ENCODE assay signal across 8 cellular contexts in genomic region chr1:94819945-94820746, GRCh38. TPM values are rescaled to one million over a fixed set of nuclear protein-coding genes. Genes with fewer than 3 reads are reported as not detected.
DNase-seq lines count a peak whose midpoint lies in the region; ATAC-seq and TF ChIP-seq lines count a peak whose summit lies in the region.

A gene with protein sequence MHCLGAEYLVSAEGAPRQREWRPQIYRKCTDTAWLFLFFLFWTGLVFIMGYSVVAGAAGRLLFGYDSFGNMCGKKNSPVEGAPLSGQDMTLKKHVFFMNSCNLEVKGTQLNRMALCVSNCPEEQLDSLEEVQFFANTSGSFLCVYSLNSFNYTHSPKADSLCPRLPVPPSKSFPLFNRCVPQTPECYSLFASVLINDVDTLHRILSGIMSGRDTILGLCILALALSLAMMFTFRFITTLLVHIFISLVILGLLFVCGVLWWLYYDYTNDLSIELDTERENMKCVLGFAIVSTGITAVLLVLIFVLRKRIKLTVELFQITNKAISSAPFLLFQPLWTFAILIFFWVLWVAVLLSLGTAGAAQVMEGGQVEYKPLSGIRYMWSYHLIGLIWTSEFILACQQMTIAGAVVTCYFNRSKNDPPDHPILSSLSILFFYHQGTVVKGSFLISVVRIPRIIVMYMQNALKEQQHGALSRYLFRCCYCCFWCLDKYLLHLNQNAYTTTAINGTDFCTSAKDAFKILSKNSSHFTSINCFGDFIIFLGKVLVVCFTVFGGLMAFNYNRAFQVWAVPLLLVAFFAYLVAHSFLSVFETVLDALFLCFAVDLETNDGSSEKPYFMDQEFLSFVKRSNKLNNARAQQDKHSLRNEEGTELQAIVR (plus strand): TSS chr1:94820357. CDS start chr1:94820452, 95 bp downstream.

- WGBS in sigmoid colon, 2 donors, result 1 to 2% methylated on average over 77 of the region's 77 CpGs

- peaks cover 9% of the 10 kb centered on the region for H3K27me3 ChIP-seq in iPS-15b (ENCODE audit: control insufficient read depth, insufficient read depth, low read length)
- peaks cover 0 to 4% (median 0%) of the 10 kb centered on the region in 3 donors for H3K27me3 ChIP-seq in sigmoid colon

- H3K4me1 ChIP-seq in iPS-15b (ENCODE audit: control insufficient read depth, insufficient read depth, low read length) (peaks cover 6% of the 10 kb centered on the region), sigmoid colon (peaks cover 0 to 11% (median 5%) of the 10 kb centered on the region in 4 donors)

- DNase-seq in GM10248 (ENCODE audit: extremely low spot score) (no peak), NCI-H345 (lab: John Stamatoyannopoulos, UW) (peak; percentile 56), astrocyte of the hippocampus (ENCODE audit: low read depth, low spot score) (peak; percentile 87), sigmoid colon (peak; percentile 65), germinal center (ENCODE audit: low spot score) (no peak)

- H3K27ac ChIP-seq in 22Rv1 (peak within 1 kb of the TSS; percentile 45), sigmoid colon (peak within 1 kb of the TSS in 2 of 4 donors; percentile 54 to 55)

- CTCF ChIA-PET in GM10248 (lab: Yijun Ruan, JAX), result no interaction called here

- TF ChIP-seq CTCF in 22Rv1 (IDR thresholded peaks at IDR 0.05), result peak; percentile 70
- peak; percentile 9 for TF ChIP-seq CTCF in GM10248 (IDR thresholded peaks at IDR 0.05; ENCODE audit: control extremely low read depth, extremely low read depth, low read depth, missing control alignments)
- peak in 1 of 4 experiments; percentile 26 for TF ChIP-seq CTCF in sigmoid colon (IDR thresholded peaks at IDR 0.05)

- H3K9ac ChIP-seq in iPS-15b (ENCODE audit: low read depth, low read length), result peak within 1 kb of the TSS; percentile 48

- no peak for ATAC-seq in HG03159 (IDR thresholded peaks at IDR 0.05; ENCODE audit: unreplicated experiment)

- H3K9me3 ChIP-seq in iPS-15b (ENCODE audit: control insufficient read depth, insufficient read depth, low read length), result peaks cover 5% of the 10 kb centered on the region
- no peaks in the 10 kb centered on the region for H3K9me3 ChIP-seq in sigmoid colon

- TF ChIP-seq POLR2A in sigmoid colon (IDR thresholded peaks at IDR 0.05), result no peak

- TF ChIP-seq EP300 in sigmoid colon (IDR thresholded peaks at IDR 0.05), result no peak

- H3K4me3 ChIP-seq in iPS-15b (ENCODE audit: low read depth, low read length) (peak within 1 kb of the TSS; percentile 90), sigmoid colon (peak within 1 kb of the TSS; percentile 52 to 69 (median 60))

- intact Hi-C loops in sigmoid colon (cut with DNase I), result no loop called here

- POLR2A ChIA-PET in GM10248 (lab: Yijun Ruan, JAX), result no interaction called here

- no peaks in the 10 kb centered on the region for H3K36me3 ChIP-seq in iPS-15b (ENCODE audit: control insufficient read depth, insufficient read depth, low read length)
- H3K36me3 ChIP-seq in sigmoid colon, result no peaks in the 10 kb centered on the region

RNA-seq across cellular contexts. Expression of the gene that starts here (rescaled TPM):
- 1 to 10 TPM; 1.2 to 4.7 (median 2.2) TPM for total RNA-seq in sigmoid colon
- 10 to 100 TPM; 12.5 to 28.5 (median 18.6) TPM for polyA plus RNA-seq in sigmoid colon

Comparison
In these comparisons a context has a peak if more than half of its experiments do, and no peak if none do; other contexts are left out.
1. DNase-seq: peak in NCI-H345 (single experiment), astrocyte of the hippocampus (single experiment) and sigmoid colon (single experiment); none in GM10248 (single experiment) and germinal center (single experiment).